In genomic region chr17:40490289-40490853, GRCh38 we compare ENCODE assay signal across 8 cellular contexts. TPM values are rescaled to one million over a fixed set of nuclear protein-coding genes. Genes with fewer than 3 reads are reported as not detected.
DNase-seq lines count a peak whose midpoint lies in the region; ATAC-seq, FAIRE-seq and TF ChIP-seq lines count a peak whose summit lies in the region.

No MANE protein-coding gene starts in this region.

- TF ChIP-seq CTCF in A549 (IDR thresholded peaks at IDR 0.05) (no peak), HEK293 (tag by site-specific recombination; IDR thresholded peaks at IDR 0.05) (no peak), foreskin keratinocyte (conservative IDR thresholded peaks at IDR 0.05) (no peak)

- H3K4me1 ChIP-seq in A549 (peaks cover 98% of the 10 kb centered on the region), HEK293 (ENCODE audit: control insufficient read depth, insufficient read depth, low read length) (peaks cover 17% of the 10 kb centered on the region), foreskin keratinocyte (peaks cover 52% of the 10 kb centered on the region)

- POLR2A ChIA-PET in A549 (lab: Yijun Ruan, JAX) = interaction anchor here (0.7 to 2.4 kb wide), 9 partner anchors 9 to 70 kb away, joined by 3 to 8 read pairs (median 3); partner anchors contain the start of gene TNS4
- POLR2A ChIA-PET in HEK293 (lab: Yijun Ruan, JAX) = interaction anchor here (0.6 to 1.6 kb wide), 6 partner anchors 8 to 1299 kb away, joined by 3 to 13 read pairs (median 5); partner anchors contain the start of gene TOP2A

- H3K9me3 ChIP-seq in A549 = no peaks in the 10 kb centered on the region
- no peaks in the 10 kb centered on the region for H3K9me3 ChIP-seq in HEK293 (ENCODE audit: control insufficient read depth, insufficient read depth, low read depth, low read length)

- peak overlapping the region; percentile 50 for H3K4me2 ChIP-seq in A549

- DNase-seq in A549 (ENCODE audit: low read depth in 1 of 2, low spot score in 1 of 2) (peak in 1 of 2 experiments; percentile 76), foreskin keratinocyte (peak in 1 of 2 donors; percentile 86), pons (ENCODE audit: low spot score) (peak; percentile 87), HuH-7.5 (ENCODE audit: low spot score) (no peak)

- peak; percentile 28 for FAIRE-seq in A549 (lab: Jason Lieb, UNC)

- H3K4me3 ChIP-seq in A549 (no peak overlapping the region), HEK293 (ENCODE audit: low read depth, low read length) (no peak overlapping the region)

- no peaks in the 10 kb centered on the region for H3K36me3 ChIP-seq in HEK293 (ENCODE audit: control insufficient read depth in 2 of 2, insufficient read depth in 1 of 2, low read length in 2 of 2)

- TF ChIP-seq POLR2A in A549 (IDR thresholded peaks at IDR 0.05; ENCODE audit: low read length) = no peak

- ATAC-seq in A549 (peak in 1 of 2 experiments; percentile 1; a peak in 2 of 6 replicates), SK-N-SH treated with all-trans-retinoic acid at 6 μM for 48 hours (peak; percentile 67), foreskin keratinocyte (peak; percentile 63), GM21367 (IDR thresholded peaks at IDR 0.05; ENCODE audit: unreplicated experiment) (no peak), HG03108 (IDR thresholded peaks at IDR 0.05; ENCODE audit: unreplicated experiment) (no peak)

- CTCF ChIA-PET in A549 (lab: Yijun Ruan, JAX) (interaction anchor here (1.0 to 2.7 kb wide), 11 partner anchors 9 to 70 kb away, joined by 3 to 24 read pairs (median 6); partner anchors contain the start of gene TNS4), HEK293 (lab: Yijun Ruan, JAX) (interaction anchor here (0.9 to 2.0 kb wide), 8 partner anchors 14 to 136 kb away, joined by 3 to 12 read pairs (median 4); no protein-coding TSS in a partner anchor)

- H3K27ac ChIP-seq in A549 (peak overlapping the region; percentile 96 to 97), HEK293 (ENCODE audit: extremely low read depth, low read depth, low read length) (no peak overlapping the region; the same call in 1 of the 2 replicates), foreskin keratinocyte (peak overlapping the region; percentile 46)

- no peaks in the 10 kb centered on the region for H3K27me3 ChIP-seq in foreskin keratinocyte

- no peak for TF ChIP-seq RAD21 in A549 (conservative IDR thresholded peaks at IDR 0.05 in 1 of 2, IDR thresholded peaks at IDR 0.05 in 1 of 2)

- 0 out of 5 replicates have a peak, but pooled peaks have one; percentile 1 to 15 for TF ChIP-seq EP300 in A549 (IDR thresholded peaks at IDR 0.05)

- 37% methylated on average over 5 of the region's 5 CpGs for WGBS in A549 (ENCODE audit: missing lambda C conversion rate)

TF ChIP-seq in A549, 52 proteins besides CTCF, POLR2A, EP300 and RAD21 (continues in another document):
- peak; percentile 59 for TF ChIP-seq MAX (IDR thresholded peaks at IDR 0.05)
- TF ChIP-seq GATA3 (IDR thresholded peaks at IDR 0.05; ENCODE audit: borderline replicate concordance) = peak; percentile 33; the same call in 1 of the 2 replicates
- peak; percentile 57 to 68; a peak in 3 of 4 replicates for TF ChIP-seq CEBPB (IDR thresholded peaks at IDR 0.05)
- no peak for TF ChIP-seq KDM5A (IDR thresholded peaks at IDR 0.05)
- no peak for TF ChIP-seq SREBF2 (IDR thresholded peaks at IDR 0.05)
- TF ChIP-seq TP53 (CRISPR knock-in tag; IDR thresholded peaks at IDR 0.05) = 0 out of 2 replicates have a peak, but pooled peaks have one; percentile 48
- TF ChIP-seq ZNF302 (CRISPR knock-in tag; IDR thresholded peaks at IDR 0.05) = 0 out of 2 replicates have a peak, but pooled peaks have one; percentile 36
- peak; percentile 65; the same call in 1 of the 2 replicates for TF ChIP-seq ATOH8 (CRISPR knock-in tag; IDR thresholded peaks at IDR 0.05; ENCODE audit: low read depth)

TF ChIP-seq in HEK293, 187 proteins besides CTCF, POLR2A, EP300 and RAD21 (continues in another document):
- TF ChIP-seq ZNF521 (tag by site-specific recombination; IDR thresholded peaks at IDR 0.05) (no peak), ZNF776 (tag by site-specific recombination; IDR thresholded peaks at IDR 0.05; ENCODE audit: borderline replicate concordance) (no peak), ZNF561 (tag by site-specific recombination; IDR thresholded peaks at IDR 0.05; ENCODE audit: borderline replicate concordance) (no peak), ZNF423 (tag by site-specific recombination; IDR thresholded peaks at IDR 0.05) (0 out of 2 replicates have a peak, but pooled peaks have one; percentile 23), ZNF274 (IDR thresholded peaks at IDR 0.05; ENCODE audit: low read length) (no peak), ZNF274 (tag by site-specific recombination; IDR thresholded peaks at IDR 0.05; ENCODE audit: borderline replicate concordance) (no peak), ZNF610 (tag by site-specific recombination; IDR thresholded peaks at IDR 0.05; ENCODE audit: borderline replicate concordance) (peak; percentile 60; the same call in 1 of the 2 replicates), ZNF341 (tag by site-specific recombination; IDR thresholded peaks at IDR 0.05; ENCODE audit: low read depth) (peak; percentile 89), ZBTB17 (tag by site-specific recombination; IDR thresholded peaks at IDR 0.05) (peak; percentile 67), ZNF544 (tag by site-specific recombination; IDR thresholded peaks at IDR 0.05) (no peak), IKZF3 (tag by site-specific recombination; IDR thresholded peaks at IDR 0.05) (0 out of 2 replicates have a peak, but pooled peaks have one; percentile 7), FEZF1 (tag by site-specific recombination; IDR thresholded peaks at IDR 0.05) (peak; percentile 67), ZNF585B (tag by site-specific recombination; IDR thresholded peaks at IDR 0.05) (no peak)

TF ChIP-seq in SK-N-SH treated with all-trans-retinoic acid at 6 μM for 48 hours, 23 proteins besides CTCF, POLR2A, EP300 and RAD21:
- TF ChIP-seq TCF4 (CRISPR knock-in tag; IDR thresholded peaks at IDR 0.05; ENCODE audit: borderline replicate concordance) (peak; percentile 39; the same call in 1 of the 2 replicates), POU6F1 (CRISPR knock-in tag; IDR thresholded peaks at IDR 0.05; ENCODE audit: borderline replicate concordance, low read depth) (no peak), RARB (CRISPR knock-in tag; IDR thresholded peaks at IDR 0.05) (no peak)

RNA-seq across cellular contexts. Expression of gene TNS4, which starts 11.1 kb away (rescaled TPM):
- polyA plus RNA-seq in A549 (2011; rRNA removed) (24.2 and 45.9 TPM in 2 replicates), A549 (2017; fragmentation: RNase III; extraction: RNeasy Plus Mini Kit Qiagen cat#74134 plus additional on column Dnase treatment) (61.6 to 75.9 TPM (median 73.5 TPM) in 3 replicates), foreskin keratinocyte (271 and 305 TPM in 2 replicates)
- polyA plus RNA-seq in A549 (2012; cell fraction: cytosol; rRNA removed) = 18.0 and 30.2 TPM in 2 replicates
- polyA plus RNA-seq in A549 (2012; cell fraction: nucleus; rRNA removed) = 83.8 and 125 TPM in 2 replicates
- 62.8 and 79.7 TPM in 2 replicates for polyA minus RNA-seq in A549 (2011; rRNA and poly(A)+ RNA removed)
- total RNA-seq in foreskin keratinocyte = 285 and 352 TPM in 2 replicates

RNA-seq across cellular contexts. Expression of gene IGFBP4, which starts 47.1 kb away (rescaled TPM):
- polyA plus RNA-seq in A549 (2011; rRNA removed) (1,080 and 1,577 TPM in 2 replicates), A549 (2017; fragmentation: RNase III; extraction: RNeasy Plus Mini Kit Qiagen cat#74134 plus additional on column Dnase treatment) (1,501 to 1,941 TPM (median 1,829 TPM) in 3 replicates), foreskin keratinocyte (11.5 and 28.3 TPM in 2 replicates)
- polyA plus RNA-seq in A549 (2012; cell fraction: cytosol; rRNA removed) = 1,069 and 1,422 TPM in 2 replicates
- 982 and 1,044 TPM in 2 replicates for polyA plus RNA-seq in A549 (2012; cell fraction: nucleus; rRNA removed)
- polyA minus RNA-seq in A549 (2011; rRNA and poly(A)+ RNA removed) = 1,444 and 1,452 TPM in 2 replicates
- 7.7 and 18.4 TPM in 2 replicates for total RNA-seq in foreskin keratinocyte

Comparison
In these comparisons a context has a peak if more than half of its experiments do, and no peak if none do; other contexts are left out.
1. ATAC-seq: peak in SK-N-SH treated with all-trans-retinoic acid at 6 μM for 48 hours (single experiment) and foreskin keratinocyte (single experiment); none in GM21367 (single experiment) and HG03108 (single experiment).
2. RNA of gene IGFBP4, which starts 47.1 kb away (polyA plus RNA-seq): 982 to 1,941 TPM in A549; 11.5 to 28.3 TPM in foreskin keratinocyte; every median in the first group is over 10 times any median in the second.
3. Of the 5 proteins assayed by ChIP-seq in both HEK293 and A549: peak only in HEK293: REST; only in A549: HOXA7 and ZNF302; in both: none; in neither: 2.